In the genomic region with DNA sequence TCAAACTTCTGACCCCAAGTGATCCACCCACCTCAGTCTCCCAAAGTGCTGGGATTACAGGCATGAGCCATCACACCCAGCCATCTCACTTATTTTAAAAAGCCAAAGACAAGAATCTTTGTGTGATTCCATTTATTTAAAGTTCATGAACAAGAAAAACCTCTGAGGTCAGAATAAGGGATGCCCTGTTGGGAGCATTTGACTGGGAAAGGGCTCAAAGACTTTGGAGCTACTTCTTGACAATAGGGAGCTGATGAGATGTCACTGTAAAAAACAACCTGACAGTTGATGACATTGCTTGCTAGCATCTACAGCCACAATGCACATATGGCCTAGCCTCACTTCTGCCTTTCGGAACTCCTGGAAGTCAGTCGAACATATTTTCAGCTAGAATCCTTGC, we compare ENCODE assay signal across 37 cellular contexts. TPM values are rescaled to one million over a fixed set of nuclear protein-coding genes. Genes with fewer than 3 reads are reported as not detected.
"Had no signal": no experiment of that assay in that cellular context is flagged by ENCODE, and none has a peak within 500 bp of the region (broad histone marks: within the 10 kb centered on the region; RNA-seq: fewer than 3 reads in every experiment).

No MANE protein-coding gene starts in this region.

- H3K27me3 ChIP-seq: adrenal gland, body of pancreas had no signal

- DNase-seq: activated B cell treated with CpG ODN at 0.5 μM for 24 hours; activated CD4-positive, alpha-beta memory T cell treated with anti-CD3 and anti-CD28 coated beads for 36 hours; activated CD4-positive, alpha-beta T cell treated with anti-CD3 and anti-CD28 coated beads for 4 hours; activated CD4-positive, alpha-beta T cell treated with anti-CD3 and anti-CD28 coated beads, Interleukin-2, amount 10 ng/mL, durations not matched to agents 24 days and 14 days; activated CD4-positive, alpha-beta T cell treated with anti-CD3 and anti-CD28 coated beads, Interleukin-2, amount 50 U/mL, for 1 hour; activated CD4-positive, alpha-beta T cell treated with anti-CD3 and anti-CD28 coated beads, Interleukin-2, amount 50 U/mL, for 4 hours; activated CD4-positive, CD25-positive, alpha-beta regulatory T cell treated with anti-CD3 and anti-CD28 coated beads, Interleukin-2, amount 50 U/mL, for 72 hours; activated CD8-positive, alpha-beta memory T cell treated with anti-CD3 and anti-CD28 coated beads, Interleukin-2, amount 50 U/mL, for 4 hours; activated CD8-positive, alpha-beta T cell treated with anti-CD3 and anti-CD28 coated beads for 36 hours; activated effector memory CD4-positive, alpha-beta T cell treated with anti-CD3 and anti-CD28 coated beads, Interleukin-2, amount 50 U/mL, for 16 hours; activated gamma-delta T cell treated with Interleukin-2 at 50 U/mL for 16 hours; activated naive CD4-positive, alpha-beta T cell; activated naive CD4-positive, alpha-beta T cell treated with anti-CD3 and anti-CD28 coated beads for 36 hours; activated naive CD4-positive, alpha-beta T cell treated with anti-CD3 and anti-CD28 coated beads, Interleukin-2, amount 50 U/mL, for 16 hours; activated naive CD8-positive, alpha-beta T cell treated with anti-CD3 and anti-CD28 coated beads for 36 hours; activated T-cell treated with anti-CD3 and anti-CD28 coated beads for 4 hours; activated T-cell treated with anti-CD3 and anti-CD28 coated beads, Interleukin-2, amount 50 U/mL, for 1 hour; activated T-cell treated with anti-CD3 and anti-CD28 coated beads, Interleukin-2, amount 50 U/mL, for 4 hours; activated T-cell treated with anti-CD3 and anti-CD28 coated beads, Interleukin-2, amount 50 U/mL, for 72 hours; adrenal gland; amniotic stem cell; aorta; body of pancreas; brain microvascular endothelial cell; central memory CD4-positive, alpha-beta T cell; T-helper 1 cell; T-helper 2 cell; T-helper 9 cell had no signal

- H3K4me3 ChIP-seq: adrenal gland, body of pancreas, breast epithelium had no signal

- H3K4me1 ChIP-seq: adrenal gland, body of pancreas, breast epithelium had no signal

- H3K27ac ChIP-seq: adrenal gland, body of pancreas, brain microvascular endothelial cell, breast epithelium, VCaP had no signal

- H3K36me3 ChIP-seq: adrenal gland, brain microvascular endothelial cell, breast epithelium had no signal

- H3K9me3 ChIP-seq: adrenal gland had no signal

RNA-seq across cellular contexts. Expression of a gene that starts 5.1 kb away (rescaled TPM):
- polyA plus RNA-seq: aorta had no signal

RNA-seq across cellular contexts. Expression of a gene that starts 6.5 kb away (rescaled TPM):
- total RNA-seq: activated B cell treated with CpG ODN at 0.5 μM for 24 hours; activated CD4-positive, alpha-beta memory T cell treated with anti-CD3 and anti-CD28 coated beads for 36 hours; activated CD4-positive, alpha-beta T cell treated with anti-CD3 and anti-CD28 coated beads, Interleukin-2, amount 10 ng/mL, durations not matched to agents 24 days and 14 days; activated CD8-positive, alpha-beta memory T cell treated with anti-CD3 and anti-CD28 coated beads for 36 hours; activated CD8-positive, alpha-beta T cell treated with anti-CD3 and anti-CD28 coated beads for 36 hours; activated naive CD4-positive, alpha-beta T cell treated with anti-CD3 and anti-CD28 coated beads for 36 hours; activated naive CD4-positive, alpha-beta T cell treated with anti-CD3 and anti-CD28 coated beads, Interleukin-2, amount 50 U/mL, for 72 hours; activated naive CD8-positive, alpha-beta T cell treated with anti-CD3 and anti-CD28 coated beads for 36 hours; activated T-cell treated with anti-CD3 and anti-CD28 coated beads, Interleukin-2, amount 50 U/mL, for 4 hours; activated T-cell treated with anti-CD3 and anti-CD28 coated beads, Interleukin-2, amount 50 U/mL, for 72 hours; activated T-helper 1 cell treated with anti-CD3 and anti-CD28 coated beads, Interleukin-12 subunit alpha, Interleukin-12 subunit beta, Interleukin-2, Interleukin-4 antibody, amounts not matched to agents 30 ng/mL and 10 ng/mL and 1 ng/mL, durations not matched to agents 14 hours and 24 hours and 36 hours; activated T-helper 17 cell treated with anti-CD3 and anti-CD28 coated beads, Interleukin-2, amount 50 U/mL, for 72 hours; aorta; body of pancreas; breast epithelium; cardiac septum; cerebellum had no signal
- polyA plus RNA-seq: aorta had no signal

RNA-seq across cellular contexts. Expression of a gene that starts 45.4 kb away (rescaled TPM):
- total RNA-seq: activated B cell treated with CpG ODN at 0.5 μM for 24 hours; activated CD4-positive, alpha-beta memory T cell treated with anti-CD3 and anti-CD28 coated beads for 36 hours; activated CD4-positive, alpha-beta T cell treated with anti-CD3 and anti-CD28 coated beads, Interleukin-2, amount 10 ng/mL, durations not matched to agents 24 days and 14 days; activated CD8-positive, alpha-beta memory T cell treated with anti-CD3 and anti-CD28 coated beads for 36 hours; activated CD8-positive, alpha-beta T cell treated with anti-CD3 and anti-CD28 coated beads for 36 hours; activated naive CD4-positive, alpha-beta T cell treated with anti-CD3 and anti-CD28 coated beads for 36 hours; activated naive CD8-positive, alpha-beta T cell treated with anti-CD3 and anti-CD28 coated beads for 36 hours; activated T-helper 1 cell treated with anti-CD3 and anti-CD28 coated beads, Interleukin-12 subunit alpha, Interleukin-12 subunit beta, Interleukin-2, Interleukin-4 antibody, amounts not matched to agents 30 ng/mL and 10 ng/mL and 1 ng/mL, durations not matched to agents 14 hours and 24 hours and 36 hours; activated T-helper 17 cell treated with anti-CD3 and anti-CD28 coated beads, Interleukin-2, amount 50 U/mL, for 72 hours; aorta; astrocyte; body of pancreas; cerebellum had no signal
- polyA plus RNA-seq: aorta had no signal
